In the genomic region with DNA sequence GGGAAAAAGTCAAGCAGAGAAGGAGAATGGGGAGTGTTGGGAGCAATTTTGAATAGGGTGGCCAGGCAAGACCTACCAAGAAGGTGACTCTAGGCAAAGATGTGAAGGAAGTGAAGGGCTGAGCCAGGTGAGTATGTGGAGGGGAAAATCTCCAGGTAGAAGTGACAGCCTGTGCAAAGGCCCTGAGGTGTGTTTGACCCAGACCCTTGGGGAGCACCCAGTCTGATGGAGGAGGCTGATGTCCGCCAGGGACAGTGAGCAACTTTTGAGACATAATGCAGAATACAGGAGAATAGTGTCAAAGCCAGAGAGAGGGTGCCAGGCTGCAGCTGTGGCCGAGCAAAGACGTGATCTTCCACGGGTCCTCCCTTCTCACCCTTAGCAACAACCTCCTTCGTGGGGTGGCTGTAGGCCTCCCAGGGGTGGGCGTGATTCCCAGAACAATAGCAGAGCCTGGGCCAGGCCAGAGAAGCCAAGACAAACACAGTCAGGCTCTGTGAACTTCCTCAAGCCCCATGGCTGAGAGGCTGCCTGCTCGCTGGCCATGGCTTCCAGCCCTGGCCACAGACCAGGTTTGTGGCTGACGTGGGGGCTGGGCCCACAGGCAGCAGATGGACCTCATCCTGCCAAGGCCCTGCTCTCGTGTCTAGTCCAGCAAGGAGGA, we compare ENCODE assay signal across 8 cellular contexts. TPM values are rescaled to one million over a fixed set of nuclear protein-coding genes. Genes with fewer than 3 reads are reported as not detected.
A peak's percentile ranks its signal among the peaks of the same experiment; 100 is the strongest.
DNase-seq lines count a peak whose midpoint lies in the region; ATAC-seq, FAIRE-seq and TF ChIP-seq lines count a peak whose summit lies in the region.

No MANE protein-coding gene starts in this region.

- H2AFZ ChIP-seq in Karpas-422 (ENCODE audit: low read length) = no peak overlapping the region

- no peaks in the 10 kb centered on the region for H3K79me2 ChIP-seq in Karpas-422 (ENCODE audit: low read length)

- H3K9ac ChIP-seq in kidney (ENCODE audit: low read length in 2 of 2) (no peak overlapping the region), Karpas-422 (ENCODE audit: low read length) (no peak overlapping the region)

- H3K36me3 ChIP-seq in MG63 (no peaks in the 10 kb centered on the region), body of pancreas (replicated peaks in 1 of 2; ENCODE audit: insufficient read depth in 1 of 2, low read depth in 2 of 2) (no peaks in the 10 kb centered on the region), kidney (ENCODE audit: control insufficient read depth in 1 of 2, insufficient read depth in 2 of 2, low read length in 2 of 2) (peaks cover 9 to 27% of the 10 kb centered on the region in 2 donors), Karpas-422 (ENCODE audit: insufficient read depth, low read length) (peaks cover 28% of the 10 kb centered on the region; the same call in 1 of the 2 replicates)

- H3K27me3 ChIP-seq in MG63 (no peaks in the 10 kb centered on the region), body of pancreas (no peaks in the 10 kb centered on the region), Karpas-422 (ENCODE audit: low read length) (no peaks in the 10 kb centered on the region)

- 24 to 37% methylated on average over 9 of the region's 9 CpGs for WGBS in body of pancreas, 2 donors

- no peak overlapping the region for H3K4me2 ChIP-seq in Karpas-422 (ENCODE audit: low read depth, low read length, poor library complexity, severe bottlenecking)

- H3K9me3 ChIP-seq in MG63 (no peaks in the 10 kb centered on the region), body of pancreas (no peaks in the 10 kb centered on the region), kidney (ENCODE audit: control insufficient read depth in 1 of 2, low read length in 2 of 2) (no peaks in the 10 kb centered on the region), Karpas-422 (ENCODE audit: low read length) (no peaks in the 10 kb centered on the region)

- no peaks in the 10 kb centered on the region for H4K20me1 ChIP-seq in Karpas-422 (ENCODE audit: insufficient read depth, low read depth, low read length)

- no peak for FAIRE-seq in kidney (lab: Jason Lieb, UNC)

- no peaks in the 10 kb centered on the region for H3K9me2 ChIP-seq in Karpas-422 (replicated peaks; ENCODE audit: insufficient read depth, low read length)

- peak overlapping the region; percentile 27 to 58 (median 48) for H3K27ac ChIP-seq in body of pancreas
- no peak overlapping the region for H3K27ac ChIP-seq in kidney (ENCODE audit: low read depth in 2 of 2, low read length in 2 of 2)
- H3K27ac ChIP-seq in substantia nigra (ENCODE audit: low read depth, low read length, poor library complexity, severe bottlenecking) = peak overlapping the region; percentile 66
- no peak overlapping the region for H3K27ac ChIP-seq in Karpas-422 (ENCODE audit: low read length)

- intact Hi-C loops in body of pancreas (cut with DNase I) (loop anchor here (10.0 kb wide), 1 partner anchor 566 kb away; no protein-coding TSS in a partner anchor), kidney (cut with DNase I) (no loop called here)

- H3K4me1 ChIP-seq in body of pancreas (peaks cover 49% of the 10 kb centered on the region), kidney (ENCODE audit: control insufficient read depth in 1 of 2, insufficient read depth in 1 of 2, low read depth in 1 of 2, low read length in 2 of 2) (peaks cover 20 to 38% of the 10 kb centered on the region in 2 donors), Karpas-422 (ENCODE audit: low read length) (no peaks in the 10 kb centered on the region)

- ATAC-seq in body of pancreas (peak; percentile 81), HG02610 (IDR thresholded peaks at IDR 0.05; ENCODE audit: unreplicated experiment) (no peak), HG03571 (IDR thresholded peaks at IDR 0.05; ENCODE audit: unreplicated experiment) (no peak), HG03520 (IDR thresholded peaks at IDR 0.05; ENCODE audit: unreplicated experiment) (no peak)

- TF ChIP-seq POLR2A in body of pancreas (IDR thresholded peaks at IDR 0.05) = no peak

- no peak for TF ChIP-seq CTCF in body of pancreas (IDR thresholded peaks at IDR 0.05)
- no peak for TF ChIP-seq CTCF in kidney (IDR thresholded peaks at IDR 0.05; ENCODE audit: borderline replicate concordance, extremely low read depth, insufficient read depth)

- DNase-seq in MG63 = peak; percentile 92
- DNase-seq in body of pancreas = peak; percentile 57 to 78 (median 74)
- peak; percentile 94 for DNase-seq in kidney
- DNase-seq in substantia nigra (lab: John Stamatoyannopoulos, UW) = peak in 48 of 49 donors; percentile 9 to 86 (median 66)
- no peak for DNase-seq in Karpas-422

- H3K4me3 ChIP-seq in MG63 (no peak overlapping the region), body of pancreas (no peak overlapping the region), kidney (ENCODE audit: low read length in 2 of 2) (no peak overlapping the region), Karpas-422 (ENCODE audit: low read length) (no peak overlapping the region)

RNA-seq across cellular contexts. Expression of gene SLC6A6, which starts 58.1 kb away (rescaled TPM):
- 2.6 and 3.4 TPM in 2 replicates for total RNA-seq in MG63 (2014; rRNA removed; shearing (Covaris generic); ENCODE audit: low replicate concordance)
- total RNA-seq in body of pancreas = 1 to 10 TPM; 4.9 to 5.7 TPM
- total RNA-seq in kidney = 64.0 TPM
- 7.1 TPM for polyA plus RNA-seq in kidney (ENCODE audit: insufficient read depth, low read depth, low replicate concordance)
- 25.3 and 30.2 TPM in 2 replicates for total RNA-seq in Karpas-422 (2014; rRNA removed; shearing (Covaris generic); ENCODE audit: low replicate concordance)

Comparison
In these comparisons a context has a peak if more than half of its experiments do, and no peak if none do; other contexts are left out.
1. H3K27ac ChIP-seq: peak in body of pancreas (4 of 4) and substantia nigra (single experiment); none in kidney (0 of 2) and Karpas-422 (single experiment).